Comparison of ENCODE assay signal across 1 cellular context in genomic region chr10:121368347-121369025, GRCh38.
TF ChIP-seq lines count a peak whose summit lies in the region.

No MANE protein-coding gene starts in this region.

TF ChIP-seq in HepG2, 621 proteins besides CTCF, POLR2A, EP300 and RAD21 (continued from another document and continues in another):
- TF ChIP-seq ZBTB40 (IDR thresholded peaks at IDR 0.05) (no peak), ZBTB40 (CRISPR knock-in tag; IDR thresholded peaks at IDR 0.05) (no peak), EHMT2 (IDR thresholded peaks at IDR 0.05; ENCODE audit: borderline replicate concordance, low read depth, low read length) (no peak; the same call in 1 of the 2 replicates), GTF2F1 (IDR thresholded peaks at IDR 0.05; ENCODE audit: low read length) (no peak), DDIT3 (CRISPR knock-in tag; IDR thresholded peaks at IDR 0.05) (no peak), ZKSCAN1 (IDR thresholded peaks at IDR 0.05; ENCODE audit: low read length) (no peak), TP53 (CRISPR knock-in tag; conservative IDR thresholded peaks at IDR 0.05) (no peak), CHD4 (IDR thresholded peaks at IDR 0.05; ENCODE audit: borderline replicate concordance, low read length) (no peak), ZNF761 (CRISPR knock-in tag; conservative IDR thresholded peaks at IDR 0.05) (no peak), ZNF124 (CRISPR knock-in tag; IDR thresholded peaks at IDR 0.05) (0 out of 2 replicates have a peak, but pooled peaks have one; percentile 31), ZBTB1 (CRISPR knock-in tag; IDR thresholded peaks at IDR 0.05; ENCODE audit: borderline replicate concordance) (no peak), GATAD2A (CRISPR knock-in tag; IDR thresholded peaks at IDR 0.05) (0 out of 2 replicates have a peak, but pooled peaks have one; percentile 11), NR2F6 (IDR thresholded peaks at IDR 0.05) (no peak), NR2F6 (CRISPR knock-in tag; IDR thresholded peaks at IDR 0.05) (0 out of 2 replicates have a peak, but pooled peaks have one; percentile 13), ZFP36L2 (CRISPR knock-in tag; IDR thresholded peaks at IDR 0.05) (no peak), SP5 (CRISPR knock-in tag; IDR thresholded peaks at IDR 0.05; ENCODE audit: borderline replicate concordance, low read depth) (no peak), PRDM4 (CRISPR knock-in tag; IDR thresholded peaks at IDR 0.05; ENCODE audit: borderline replicate concordance) (no peak), THRA (CRISPR knock-in tag; IDR thresholded peaks at IDR 0.05; ENCODE audit: borderline replicate concordance) (no peak), MEIS2 (CRISPR knock-in tag; IDR thresholded peaks at IDR 0.05) (0 out of 2 replicates have a peak, but pooled peaks have one; percentile 33), FOXA3 (CRISPR knock-in tag; IDR thresholded peaks at IDR 0.05) (peak; percentile 23; the same call in 1 of the 2 replicates), ZNF788 (CRISPR knock-in tag; IDR thresholded peaks at IDR 0.05; ENCODE audit: borderline replicate concordance) (no peak), ZFP82 (CRISPR knock-in tag; IDR thresholded peaks at IDR 0.05; ENCODE audit: borderline replicate concordance) (no peak)
- TF ChIP-seq, protein P1, sequence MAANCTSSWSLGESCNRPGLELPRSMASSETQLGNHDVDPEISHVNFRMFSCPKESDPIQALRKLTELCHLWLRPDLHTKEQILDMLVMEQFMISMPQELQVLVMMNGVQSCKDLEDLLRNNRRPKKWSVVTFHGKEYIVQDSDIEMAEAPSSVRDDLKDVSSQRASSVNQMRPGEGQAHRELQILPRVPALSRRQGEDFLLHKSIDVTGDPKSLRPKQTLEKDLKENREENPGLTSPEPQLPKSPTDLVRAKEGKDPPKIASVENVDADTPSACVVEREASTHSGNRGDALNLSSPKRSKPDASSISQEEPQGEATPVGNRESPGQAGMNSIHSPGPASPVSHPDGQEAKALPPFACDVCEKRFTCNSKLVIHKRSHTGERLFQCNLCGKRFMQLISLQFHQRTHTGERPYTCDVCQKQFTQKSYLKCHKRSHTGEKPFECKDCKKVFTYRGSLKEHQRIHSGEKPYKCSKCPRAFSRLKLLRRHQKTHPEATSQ (CRISPR knock-in tag; IDR thresholded peaks at IDR 0.05; ENCODE audit: borderline replicate concordance) = no peak
- TF ChIP-seq, protein P2, sequence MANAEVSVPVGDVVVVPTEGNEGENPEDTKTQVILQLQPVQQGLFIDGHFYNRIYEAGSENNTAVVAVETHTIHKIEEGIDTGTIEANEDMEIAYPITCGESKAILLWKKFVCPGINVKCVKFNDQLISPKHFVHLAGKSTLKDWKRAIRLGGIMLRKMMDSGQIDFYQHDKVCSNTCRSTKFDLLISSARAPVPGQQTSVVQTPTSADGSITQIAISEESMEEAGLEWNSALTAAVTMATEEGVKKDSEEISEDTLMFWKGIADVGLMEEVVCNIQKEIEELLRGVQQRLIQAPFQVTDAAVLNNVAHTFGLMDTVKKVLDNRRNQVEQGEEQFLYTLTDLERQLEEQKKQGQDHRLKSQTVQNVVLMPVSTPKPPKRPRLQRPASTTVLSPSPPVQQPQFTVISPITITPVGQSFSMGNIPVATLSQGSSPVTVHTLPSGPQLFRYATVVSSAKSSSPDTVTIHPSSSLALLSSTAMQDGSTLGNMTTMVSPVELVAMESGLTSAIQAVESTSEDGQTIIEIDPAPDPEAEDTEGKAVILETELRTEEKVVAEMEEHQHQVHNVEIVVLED (CRISPR knock-in tag; IDR thresholded peaks at IDR 0.05; ENCODE audit: borderline replicate concordance) = no peak
- TF ChIP-seq, protein P3, sequence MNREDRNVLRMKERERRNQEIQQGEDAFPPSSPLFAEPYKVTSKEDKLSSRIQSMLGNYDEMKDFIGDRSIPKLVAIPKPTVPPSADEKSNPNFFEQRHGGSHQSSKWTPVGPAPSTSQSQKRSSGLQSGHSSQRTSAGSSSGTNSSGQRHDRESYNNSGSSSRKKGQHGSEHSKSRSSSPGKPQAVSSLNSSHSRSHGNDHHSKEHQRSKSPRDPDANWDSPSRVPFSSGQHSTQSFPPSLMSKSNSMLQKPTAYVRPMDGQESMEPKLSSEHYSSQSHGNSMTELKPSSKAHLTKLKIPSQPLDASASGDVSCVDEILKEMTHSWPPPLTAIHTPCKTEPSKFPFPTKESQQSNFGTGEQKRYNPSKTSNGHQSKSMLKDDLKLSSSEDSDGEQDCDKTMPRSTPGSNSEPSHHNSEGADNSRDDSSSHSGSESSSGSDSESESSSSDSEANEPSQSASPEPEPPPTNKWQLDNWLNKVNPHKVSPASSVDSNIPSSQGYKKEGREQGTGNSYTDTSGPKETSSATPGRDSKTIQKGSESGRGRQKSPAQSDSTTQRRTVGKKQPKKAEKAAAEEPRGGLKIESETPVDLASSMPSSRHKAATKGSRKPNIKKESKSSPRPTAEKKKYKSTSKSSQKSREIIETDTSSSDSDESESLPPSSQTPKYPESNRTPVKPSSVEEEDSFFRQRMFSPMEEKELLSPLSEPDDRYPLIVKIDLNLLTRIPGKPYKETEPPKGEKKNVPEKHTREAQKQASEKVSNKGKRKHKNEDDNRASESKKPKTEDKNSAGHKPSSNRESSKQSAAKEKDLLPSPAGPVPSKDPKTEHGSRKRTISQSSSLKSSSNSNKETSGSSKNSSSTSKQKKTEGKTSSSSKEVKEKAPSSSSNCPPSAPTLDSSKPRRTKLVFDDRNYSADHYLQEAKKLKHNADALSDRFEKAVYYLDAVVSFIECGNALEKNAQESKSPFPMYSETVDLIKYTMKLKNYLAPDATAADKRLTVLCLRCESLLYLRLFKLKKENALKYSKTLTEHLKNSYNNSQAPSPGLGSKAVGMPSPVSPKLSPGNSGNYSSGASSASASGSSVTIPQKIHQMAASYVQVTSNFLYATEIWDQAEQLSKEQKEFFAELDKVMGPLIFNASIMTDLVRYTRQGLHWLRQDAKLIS (CRISPR knock-in tag; IDR thresholded peaks at IDR 0.05) = no peak
- TF ChIP-seq, protein P4, sequence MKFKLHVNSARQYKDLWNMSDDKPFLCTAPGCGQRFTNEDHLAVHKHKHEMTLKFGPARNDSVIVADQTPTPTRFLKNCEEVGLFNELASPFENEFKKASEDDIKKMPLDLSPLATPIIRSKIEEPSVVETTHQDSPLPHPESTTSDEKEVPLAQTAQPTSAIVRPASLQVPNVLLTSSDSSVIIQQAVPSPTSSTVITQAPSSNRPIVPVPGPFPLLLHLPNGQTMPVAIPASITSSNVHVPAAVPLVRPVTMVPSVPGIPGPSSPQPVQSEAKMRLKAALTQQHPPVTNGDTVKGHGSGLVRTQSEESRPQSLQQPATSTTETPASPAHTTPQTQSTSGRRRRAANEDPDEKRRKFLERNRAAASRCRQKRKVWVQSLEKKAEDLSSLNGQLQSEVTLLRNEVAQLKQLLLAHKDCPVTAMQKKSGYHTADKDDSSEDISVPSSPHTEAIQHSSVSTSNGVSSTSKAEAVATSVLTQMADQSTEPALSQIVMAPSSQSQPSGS (CRISPR knock-in tag; IDR thresholded peaks at IDR 0.05) = 0 out of 2 replicates have a peak, but pooled peaks have one; percentile 26
- TF ChIP-seq, protein P5, sequence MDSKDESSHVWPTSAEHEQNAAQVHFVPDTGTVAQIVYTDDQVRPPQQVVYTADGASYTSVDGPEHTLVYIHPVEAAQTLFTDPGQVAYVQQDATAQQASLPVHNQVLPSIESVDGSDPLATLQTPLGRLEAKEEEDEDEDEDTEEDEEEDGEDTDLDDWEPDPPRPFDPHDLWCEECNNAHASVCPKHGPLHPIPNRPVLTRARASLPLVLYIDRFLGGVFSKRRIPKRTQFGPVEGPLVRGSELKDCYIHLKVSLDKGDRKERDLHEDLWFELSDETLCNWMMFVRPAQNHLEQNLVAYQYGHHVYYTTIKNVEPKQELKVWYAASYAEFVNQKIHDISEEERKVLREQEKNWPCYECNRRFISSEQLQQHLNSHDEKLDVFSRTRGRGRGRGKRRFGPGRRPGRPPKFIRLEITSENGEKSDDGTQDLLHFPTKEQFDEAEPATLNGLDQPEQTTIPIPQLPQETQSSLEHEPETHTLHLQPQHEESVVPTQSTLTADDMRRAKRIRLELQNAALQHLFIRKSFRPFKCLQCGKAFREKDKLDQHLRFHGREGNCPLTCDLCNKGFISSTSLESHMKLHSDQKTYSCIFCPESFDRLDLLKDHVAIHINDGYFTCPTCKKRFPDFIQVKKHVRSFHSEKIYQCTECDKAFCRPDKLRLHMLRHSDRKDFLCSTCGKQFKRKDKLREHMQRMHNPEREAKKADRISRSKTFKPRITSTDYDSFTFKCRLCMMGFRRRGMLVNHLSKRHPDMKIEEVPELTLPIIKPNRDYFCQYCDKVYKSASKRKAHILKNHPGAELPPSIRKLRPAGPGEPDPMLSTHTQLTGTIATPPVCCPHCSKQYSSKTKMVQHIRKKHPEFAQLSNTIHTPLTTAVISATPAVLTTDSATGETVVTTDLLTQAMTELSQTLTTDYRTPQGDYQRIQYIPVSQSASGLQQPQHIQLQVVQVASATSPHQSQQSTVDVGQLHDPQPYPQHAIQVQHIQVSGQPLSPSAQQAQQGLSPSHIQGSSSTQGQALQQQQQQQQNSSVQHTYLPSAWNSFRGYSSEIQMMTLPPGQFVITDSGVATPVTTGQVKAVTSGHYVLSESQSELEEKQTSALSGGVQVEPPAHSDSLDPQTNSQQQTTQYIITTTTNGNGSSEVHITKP (CRISPR knock-in tag; IDR thresholded peaks at IDR 0.05; ENCODE audit: low read depth) = no peak
